2 cellular contexts compared by ENCODE assay signal in the genomic region with DNA sequence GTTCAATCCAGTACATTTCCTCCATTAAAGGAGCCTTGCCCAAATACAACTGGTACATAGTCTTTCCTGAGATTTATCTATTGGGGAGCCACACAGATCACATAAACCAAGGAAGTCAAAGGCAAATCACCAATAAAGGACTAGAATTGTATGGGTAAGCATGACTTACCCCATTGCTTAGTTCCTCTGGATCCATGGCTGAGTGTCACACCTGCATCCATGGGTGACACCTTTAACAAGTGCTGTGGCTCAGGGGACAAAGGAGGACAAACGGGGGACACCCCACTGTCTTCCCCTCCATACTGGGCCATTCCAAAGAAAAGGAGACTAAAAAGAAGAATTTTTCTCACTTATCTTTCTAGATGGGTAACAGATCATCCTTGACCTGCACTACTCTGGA.
TF ChIP-seq lines count a peak whose summit lies in the region.

No MANE protein-coding gene starts in this region.

TF ChIP-seq in HEK293, 187 proteins besides CTCF, POLR2A, EP300 and RAD21 (continued from another document):
- TF ChIP-seq, protein P1, sequence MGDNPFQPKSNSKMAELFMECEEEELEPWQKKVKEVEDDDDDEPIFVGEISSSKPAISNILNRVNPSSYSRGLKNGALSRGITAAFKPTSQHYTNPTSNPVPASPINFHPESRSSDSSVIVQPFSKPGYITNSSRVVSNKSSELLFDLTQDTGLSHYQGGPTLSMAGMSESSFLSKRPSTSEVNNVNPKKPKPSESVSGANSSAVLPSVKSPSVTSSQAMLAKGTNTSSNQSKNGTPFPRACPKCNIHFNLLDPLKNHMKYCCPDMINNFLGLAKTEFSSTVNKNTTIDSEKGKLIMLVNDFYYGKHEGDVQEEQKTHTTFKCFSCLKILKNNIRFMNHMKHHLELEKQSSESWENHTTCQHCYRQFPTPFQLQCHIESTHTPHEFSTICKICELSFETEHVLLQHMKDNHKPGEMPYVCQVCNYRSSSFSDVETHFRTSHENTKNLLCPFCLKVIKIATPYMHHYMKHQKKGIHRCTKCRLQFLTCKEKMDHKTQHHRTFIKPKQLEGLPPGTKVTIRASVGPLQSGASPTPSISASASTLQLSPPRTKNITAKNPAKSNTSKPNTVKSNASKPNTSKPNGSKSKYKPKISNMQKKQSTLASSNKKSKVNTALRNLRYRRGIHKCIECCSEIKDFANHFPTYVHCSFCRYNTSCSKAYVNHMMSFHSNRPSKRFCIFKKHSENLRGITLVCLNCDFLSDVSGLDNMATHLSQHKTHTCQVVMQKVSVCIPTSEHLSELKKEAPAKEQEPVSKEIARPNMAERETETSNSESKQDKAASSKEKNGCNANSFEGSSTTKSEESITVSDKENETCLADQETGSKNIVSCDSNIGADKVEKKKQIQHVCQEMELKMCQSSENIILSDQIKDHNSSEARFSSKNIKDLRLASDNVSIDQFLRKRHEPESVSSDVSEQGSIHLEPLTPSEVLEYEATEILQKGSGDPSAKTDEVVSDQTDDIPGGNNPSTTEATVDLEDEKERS (tag by site-specific recombination; IDR thresholded peaks at IDR 0.05) = peak; percentile 98
- TF ChIP-seq ZNF350 (tag by site-specific recombination; IDR thresholded peaks at IDR 0.05) = 0 out of 2 replicates have a peak, but pooled peaks have one; percentile 27
- TF ChIP-seq ZNF184 (tag by site-specific recombination; IDR thresholded peaks at IDR 0.05) = 0 out of 2 replicates have a peak, but pooled peaks have one; percentile 54
- 0 out of 2 replicates have a peak, but pooled peaks have one; percentile 16 for TF ChIP-seq ZNF585B (tag by site-specific recombination; IDR thresholded peaks at IDR 0.05)
- no peak for TF ChIP-seq ZNF19 (tag by site-specific recombination; IDR thresholded peaks at IDR 0.05; ENCODE audit: low read depth)
- TF ChIP-seq, protein P2, sequence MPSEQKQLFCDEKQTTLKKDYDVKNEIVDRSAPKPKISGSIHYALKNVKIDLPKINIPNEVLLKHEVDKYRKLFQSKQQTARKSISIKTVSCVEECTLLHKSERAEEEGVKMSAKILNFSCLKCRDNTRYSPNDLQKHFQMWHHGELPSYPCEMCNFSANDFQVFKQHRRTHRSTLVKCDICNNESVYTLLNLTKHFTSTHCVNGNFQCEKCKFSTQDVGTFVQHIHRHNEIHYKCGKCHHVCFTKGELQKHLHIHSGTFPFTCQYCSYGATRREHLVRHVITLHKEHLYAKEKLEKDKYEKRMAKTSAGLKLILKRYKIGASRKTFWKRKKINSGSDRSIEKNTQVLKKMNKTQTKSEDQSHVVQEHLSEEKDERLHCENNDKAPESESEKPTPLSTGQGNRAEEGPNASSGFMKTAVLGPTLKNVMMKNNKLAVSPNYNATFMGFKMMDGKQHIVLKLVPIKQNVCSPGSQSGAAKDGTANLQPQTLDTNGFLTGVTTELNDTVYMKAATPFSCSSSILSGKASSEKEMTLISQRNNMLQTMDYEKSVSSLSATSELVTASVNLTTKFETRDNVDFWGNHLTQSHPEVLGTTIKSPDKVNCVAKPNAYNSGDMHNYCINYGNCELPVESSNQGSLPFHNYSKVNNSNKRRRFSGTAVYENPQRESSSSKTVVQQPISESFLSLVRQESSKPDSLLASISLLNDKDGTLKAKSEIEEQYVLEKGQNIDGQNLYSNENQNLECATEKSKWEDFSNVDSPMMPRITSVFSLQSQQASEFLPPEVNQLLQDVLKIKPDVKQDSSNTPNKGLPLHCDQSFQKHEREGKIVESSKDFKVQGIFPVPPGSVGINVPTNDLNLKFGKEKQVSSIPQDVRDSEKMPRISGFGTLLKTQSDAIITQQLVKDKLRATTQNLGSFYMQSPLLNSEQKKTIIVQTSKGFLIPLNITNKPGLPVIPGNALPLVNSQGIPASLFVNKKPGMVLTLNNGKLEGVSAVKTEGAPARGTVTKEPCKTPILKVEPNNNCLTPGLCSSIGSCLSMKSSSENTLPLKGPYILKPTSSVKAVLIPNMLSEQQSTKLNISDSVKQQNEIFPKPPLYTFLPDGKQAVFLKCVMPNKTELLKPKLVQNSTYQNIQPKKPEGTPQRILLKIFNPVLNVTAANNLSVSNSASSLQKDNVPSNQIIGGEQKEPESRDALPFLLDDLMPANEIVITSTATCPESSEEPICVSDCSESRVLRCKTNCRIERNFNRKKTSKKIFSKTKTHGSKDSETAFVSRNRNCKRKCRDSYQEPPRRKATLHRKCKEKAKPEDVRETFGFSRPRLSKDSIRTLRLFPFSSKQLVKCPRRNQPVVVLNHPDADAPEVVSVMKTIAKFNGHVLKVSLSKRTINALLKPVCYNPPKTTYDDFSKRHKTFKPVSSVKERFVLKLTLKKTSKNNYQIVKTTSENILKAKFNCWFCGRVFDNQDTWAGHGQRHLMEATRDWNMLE (tag by site-specific recombination; conservative IDR thresholded peaks at IDR 0.05; ENCODE audit: low read depth) = peak; percentile 51; the same call in 1 of the 2 replicates

TF ChIP-seq in liver, 16 proteins besides CTCF, POLR2A, EP300 and RAD21 (continued from another document):
- TF ChIP-seq, protein P3, sequence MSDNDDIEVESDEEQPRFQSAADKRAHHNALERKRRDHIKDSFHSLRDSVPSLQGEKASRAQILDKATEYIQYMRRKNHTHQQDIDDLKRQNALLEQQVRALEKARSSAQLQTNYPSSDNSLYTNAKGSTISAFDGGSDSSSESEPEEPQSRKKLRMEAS (IDR thresholded peaks at IDR 0.05) = no peak
- TF ChIP-seq YY1 (IDR thresholded peaks at IDR 0.05) = no peak
